In the genomic region with DNA sequence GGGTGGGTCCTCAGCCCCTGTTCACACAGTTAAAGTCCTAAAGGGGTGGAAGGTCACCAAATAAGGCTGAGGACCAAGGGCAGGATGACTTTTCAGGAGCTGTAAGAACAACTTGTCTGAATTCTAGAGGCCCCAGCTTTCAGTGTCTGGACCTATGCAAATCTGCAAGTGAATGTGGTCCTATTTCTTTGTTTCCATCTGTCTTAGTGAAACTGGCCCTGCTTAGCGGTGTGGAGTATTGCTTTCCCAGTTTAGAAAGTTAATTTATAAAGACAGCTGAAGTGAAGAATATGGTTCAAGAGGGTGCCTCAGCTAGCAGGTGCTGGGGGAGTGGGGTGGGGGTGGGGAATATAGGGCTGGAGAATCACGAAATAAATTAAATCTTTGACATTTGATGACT, we compare ENCODE assay signal across 16 cellular contexts. TPM values are rescaled to one million over a fixed set of nuclear protein-coding genes. Genes with fewer than 3 reads are reported as not detected.
DNase-seq lines count a peak whose midpoint lies in the region; ATAC-seq and TF ChIP-seq lines count a peak whose summit lies in the region.
"Had no signal": no experiment of that assay in that cellular context is flagged by ENCODE, and none has a peak within 500 bp of the region (broad histone marks: within the 10 kb centered on the region; RNA-seq: fewer than 3 reads in every experiment).

No MANE protein-coding gene starts in this region.

- TF ChIP-seq CTCF in colonic mucosa (IDR thresholded peaks at IDR 0.05), result no peak

- DNase-seq in left lobe of liver (ENCODE audit: low spot score) (peak; percentile 8), colonic mucosa (no peak), ACHN (no peak), globus pallidus (ENCODE audit: low spot score) (no peak)
- no peak for DNase-seq in activated naive CD4-positive, alpha-beta T cell (lab: John Stamatoyannopoulos, UW)
- DNase-seq: activated naive CD8-positive, alpha-beta T cell treated with anti-CD3 and anti-CD28 coated beads, Interleukin-2, amount 50 U/mL, for 24 hours; CD8-positive, alpha-beta memory T cell; glutamatergic neuron; IMR-90; lower lobe of right lung; posterior cingulate gyrus; Right ventricle myocardium superior; stimulated activated CD4-positive, alpha-beta T cell treated with anti-CD3 and anti-CD28 coated beads, Interleukin-4, amount 100 ng/mL, for 4 hours had no signal

- in situ Hi-C loops in ACHN (cut with HindIII; ENCODE audit: low pct_ligation_motif_present, low pct_unique_long_range_greater_than_20kb, low sequenced_read_pairs), result no loop called here

- H3K4me1 ChIP-seq in colonic mucosa, result no peaks in the 10 kb centered on the region
- H3K4me1 ChIP-seq: lower lobe of right lung had no signal

- no peaks in the 10 kb centered on the region for H3K9me3 ChIP-seq in colonic mucosa
- H3K9me3 ChIP-seq: lower lobe of right lung had no signal

- intact Hi-C loops in colonic mucosa (cut with DNase I), result no loop called here

- no peak overlapping the region for H3K27ac ChIP-seq in colonic mucosa
- H3K27ac ChIP-seq: lower lobe of right lung had no signal

- H3K9ac ChIP-seq in colonic mucosa (ENCODE audit: low read depth in 2 of 2, low read length in 2 of 2), result no peak overlapping the region

- no peaks in the 10 kb centered on the region for H3K27me3 ChIP-seq in colonic mucosa

- H3K36me3 ChIP-seq in colonic mucosa, result no peaks in the 10 kb centered on the region
- H3K36me3 ChIP-seq: lower lobe of right lung had no signal

- ATAC-seq in GM18868 (IDR thresholded peaks at IDR 0.05; ENCODE audit: unreplicated experiment), result peak; percentile 91
- peak; percentile 96 for ATAC-seq in GM21529 (IDR thresholded peaks at IDR 0.05; ENCODE audit: unreplicated experiment)
- peak; percentile 54 for ATAC-seq in HG03097 (IDR thresholded peaks at IDR 0.05; ENCODE audit: low FRiP score, unreplicated experiment)
- no peak for ATAC-seq in left lobe of liver
- ATAC-seq: activated naive CD8-positive, alpha-beta T cell treated with anti-CD3 and anti-CD28 coated beads, Interleukin-2, amount 50 U/mL, for 24 hours; lower lobe of right lung had no signal

- no peak overlapping the region for H3K4me3 ChIP-seq in colonic mucosa
- H3K4me3 ChIP-seq: lower lobe of right lung had no signal

RNA-seq across cellular contexts. Expression of gene HHEX, which starts 40.1 kb away (rescaled TPM):
- total RNA-seq in left lobe of liver (47.4 TPM), colonic mucosa (1 to 10 TPM; 2.1 to 7.1 TPM)
- total RNA-seq: CD8-positive, alpha-beta memory T cell had no signal
